ENCODE assay signal across 1 cellular context in the genomic region with DNA sequence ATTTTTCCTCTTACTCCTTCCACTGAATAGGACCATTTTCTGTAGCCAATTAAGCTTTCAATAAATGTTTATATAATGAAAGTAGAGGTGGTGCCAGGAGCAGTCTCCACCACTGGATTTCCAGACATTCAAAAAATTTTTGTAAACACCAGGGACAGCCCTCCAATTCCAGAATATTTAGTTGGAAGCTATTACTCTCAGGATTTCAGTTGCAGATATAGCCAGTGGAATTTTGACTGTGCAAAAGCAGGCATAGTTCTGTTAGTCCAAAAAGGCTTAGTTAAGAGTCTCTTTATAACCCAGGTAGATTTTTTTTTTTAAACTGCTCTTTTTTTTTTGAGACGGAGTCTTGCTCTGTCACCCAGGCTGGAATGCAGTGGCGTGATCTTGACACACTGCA.
TF ChIP-seq lines count a peak whose summit lies in the region.

No MANE protein-coding gene starts in this region.

TF ChIP-seq in GM23338, 12 proteins besides CTCF, POLR2A, EP300 and RAD21 (continued from another document):
- TF ChIP-seq, protein P1, sequence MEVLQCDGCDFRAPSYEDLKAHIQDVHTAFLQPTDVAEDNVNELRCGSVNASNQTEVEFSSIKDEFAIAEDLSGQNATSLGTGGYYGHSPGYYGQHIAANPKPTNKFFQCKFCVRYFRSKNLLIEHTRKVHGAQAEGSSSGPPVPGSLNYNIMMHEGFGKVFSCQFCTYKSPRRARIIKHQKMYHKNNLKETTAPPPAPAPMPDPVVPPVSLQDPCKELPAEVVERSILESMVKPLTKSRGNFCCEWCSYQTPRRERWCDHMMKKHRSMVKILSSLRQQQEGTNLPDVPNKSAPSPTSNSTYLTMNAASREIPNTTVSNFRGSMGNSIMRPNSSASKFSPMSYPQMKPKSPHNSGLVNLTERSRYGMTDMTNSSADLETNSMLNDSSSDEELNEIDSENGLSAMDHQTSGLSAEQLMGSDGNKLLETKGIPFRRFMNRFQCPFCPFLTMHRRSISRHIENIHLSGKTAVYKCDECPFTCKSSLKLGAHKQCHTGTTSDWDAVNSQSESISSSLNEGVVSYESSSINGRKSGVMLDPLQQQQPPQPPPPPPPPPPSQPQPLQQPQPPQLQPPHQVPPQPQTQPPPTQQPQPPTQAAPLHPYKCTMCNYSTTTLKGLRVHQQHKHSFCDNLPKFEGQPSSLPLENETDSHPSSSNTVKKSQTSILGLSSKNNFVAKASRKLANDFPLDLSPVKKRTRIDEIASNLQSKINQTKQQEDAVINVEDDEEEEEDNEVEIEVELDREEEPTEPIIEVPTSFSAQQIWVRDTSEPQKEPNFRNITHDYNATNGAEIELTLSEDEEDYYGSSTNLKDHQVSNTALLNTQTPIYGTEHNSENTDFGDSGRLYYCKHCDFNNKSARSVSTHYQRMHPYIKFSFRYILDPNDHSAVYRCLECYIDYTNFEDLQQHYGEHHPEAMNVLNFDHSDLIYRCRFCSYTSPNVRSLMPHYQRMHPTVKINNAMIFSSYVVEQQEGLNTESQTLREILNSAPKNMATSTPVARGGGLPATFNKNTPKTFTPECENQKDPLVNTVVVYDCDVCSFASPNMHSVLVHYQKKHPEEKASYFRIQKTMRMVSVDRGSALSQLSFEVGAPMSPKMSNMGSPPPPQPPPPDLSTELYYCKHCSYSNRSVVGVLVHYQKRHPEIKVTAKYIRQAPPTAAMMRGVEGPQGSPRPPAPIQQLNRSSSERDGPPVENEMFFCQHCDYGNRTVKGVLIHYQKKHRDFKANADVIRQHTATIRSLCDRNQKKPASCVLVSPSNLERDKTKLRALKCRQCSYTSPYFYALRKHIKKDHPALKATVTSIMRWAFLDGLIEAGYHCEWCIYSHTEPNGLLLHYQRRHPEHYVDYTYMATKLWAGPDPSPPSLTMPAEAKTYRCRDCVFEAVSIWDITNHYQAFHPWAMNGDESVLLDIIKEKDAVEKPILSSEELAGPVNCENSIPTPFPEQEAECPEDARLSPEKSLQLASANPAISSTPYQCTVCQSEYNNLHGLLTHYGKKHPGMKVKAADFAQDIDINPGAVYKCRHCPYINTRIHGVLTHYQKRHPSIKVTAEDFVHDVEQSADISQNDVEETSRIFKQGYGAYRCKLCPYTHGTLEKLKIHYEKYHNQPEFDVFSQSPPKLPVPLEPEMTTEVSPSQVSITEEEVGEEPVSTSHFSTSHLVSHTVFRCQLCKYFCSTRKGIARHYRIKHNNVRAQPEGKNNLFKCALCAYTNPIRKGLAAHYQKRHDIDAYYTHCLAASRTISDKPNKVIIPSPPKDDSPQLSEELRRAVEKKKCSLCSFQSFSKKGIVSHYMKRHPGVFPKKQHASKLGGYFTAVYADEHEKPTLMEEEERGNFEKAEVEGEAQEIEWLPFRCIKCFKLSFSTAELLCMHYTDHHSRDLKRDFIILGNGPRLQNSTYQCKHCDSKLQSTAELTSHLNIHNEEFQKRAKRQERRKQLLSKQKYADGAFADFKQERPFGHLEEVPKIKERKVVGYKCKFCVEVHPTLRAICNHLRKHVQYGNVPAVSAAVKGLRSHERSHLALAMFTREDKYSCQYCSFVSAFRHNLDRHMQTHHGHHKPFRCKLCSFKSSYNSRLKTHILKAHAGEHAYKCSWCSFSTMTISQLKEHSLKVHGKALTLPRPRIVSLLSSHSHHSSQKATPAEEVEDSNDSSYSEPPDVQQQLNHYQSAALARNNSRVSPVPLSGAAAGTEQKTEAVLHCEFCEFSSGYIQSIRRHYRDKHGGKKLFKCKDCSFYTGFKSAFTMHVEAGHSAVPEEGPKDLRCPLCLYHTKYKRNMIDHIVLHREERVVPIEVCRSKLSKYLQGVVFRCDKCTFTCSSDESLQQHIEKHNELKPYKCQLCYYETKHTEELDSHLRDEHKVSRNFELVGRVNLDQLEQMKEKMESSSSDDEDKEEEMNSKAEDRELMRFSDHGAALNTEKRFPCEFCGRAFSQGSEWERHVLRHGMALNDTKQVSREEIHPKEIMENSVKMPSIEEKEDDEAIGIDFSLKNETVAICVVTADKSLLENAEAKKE (CRISPR knock-in tag; IDR thresholded peaks at IDR 0.05) = no peak
- TF ChIP-seq POLR2AphosphoS5 (IDR thresholded peaks at IDR 0.05; ENCODE audit: low read depth) = no peak
- TF ChIP-seq, protein P2, sequence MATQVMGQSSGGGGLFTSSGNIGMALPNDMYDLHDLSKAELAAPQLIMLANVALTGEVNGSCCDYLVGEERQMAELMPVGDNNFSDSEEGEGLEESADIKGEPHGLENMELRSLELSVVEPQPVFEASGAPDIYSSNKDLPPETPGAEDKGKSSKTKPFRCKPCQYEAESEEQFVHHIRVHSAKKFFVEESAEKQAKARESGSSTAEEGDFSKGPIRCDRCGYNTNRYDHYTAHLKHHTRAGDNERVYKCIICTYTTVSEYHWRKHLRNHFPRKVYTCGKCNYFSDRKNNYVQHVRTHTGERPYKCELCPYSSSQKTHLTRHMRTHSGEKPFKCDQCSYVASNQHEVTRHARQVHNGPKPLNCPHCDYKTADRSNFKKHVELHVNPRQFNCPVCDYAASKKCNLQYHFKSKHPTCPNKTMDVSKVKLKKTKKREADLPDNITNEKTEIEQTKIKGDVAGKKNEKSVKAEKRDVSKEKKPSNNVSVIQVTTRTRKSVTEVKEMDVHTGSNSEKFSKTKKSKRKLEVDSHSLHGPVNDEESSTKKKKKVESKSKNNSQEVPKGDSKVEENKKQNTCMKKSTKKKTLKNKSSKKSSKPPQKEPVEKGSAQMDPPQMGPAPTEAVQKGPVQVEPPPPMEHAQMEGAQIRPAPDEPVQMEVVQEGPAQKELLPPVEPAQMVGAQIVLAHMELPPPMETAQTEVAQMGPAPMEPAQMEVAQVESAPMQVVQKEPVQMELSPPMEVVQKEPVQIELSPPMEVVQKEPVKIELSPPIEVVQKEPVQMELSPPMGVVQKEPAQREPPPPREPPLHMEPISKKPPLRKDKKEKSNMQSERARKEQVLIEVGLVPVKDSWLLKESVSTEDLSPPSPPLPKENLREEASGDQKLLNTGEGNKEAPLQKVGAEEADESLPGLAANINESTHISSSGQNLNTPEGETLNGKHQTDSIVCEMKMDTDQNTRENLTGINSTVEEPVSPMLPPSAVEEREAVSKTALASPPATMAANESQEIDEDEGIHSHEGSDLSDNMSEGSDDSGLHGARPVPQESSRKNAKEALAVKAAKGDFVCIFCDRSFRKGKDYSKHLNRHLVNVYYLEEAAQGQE (IDR thresholded peaks at IDR 0.05; ENCODE audit: unreplicated experiment) = no peak
